In genomic region chr12:95551913-95552516, GRCh38 we compare ENCODE assay signal across 15 cellular contexts. TPM values are rescaled to one million over a fixed set of nuclear protein-coding genes. Genes with fewer than 3 reads are reported as not detected.
A peak's percentile ranks its signal among the peaks of the same experiment; 100 is the strongest.
DNase-seq lines count a peak whose midpoint lies in the region; ATAC-seq, FAIRE-seq and TF ChIP-seq lines count a peak whose summit lies in the region.
"Had no signal": no experiment of that assay in that cellular context is flagged by ENCODE, and none has a peak within 500 bp of the region (broad histone marks: within the 10 kb centered on the region; RNA-seq: fewer than 3 reads in every experiment).

No MANE protein-coding gene starts in this region.

- peaks cover 27% of the 10 kb centered on the region for H3K27me3 Mint-ChIP-seq in activated naive CD4-positive, alpha-beta T cell treated with anti-CD3 and anti-CD28 coated beads, Interleukin-2, amount 10 ng/mL, durations not matched to agents 7 days and 5 days

- H3K27ac ChIP-seq in endothelial cell of umbilical vein (ENCODE audit: insufficient read depth, low read depth, low read length), result no peak overlapping the region
- no peak overlapping the region for H3K27ac ChIP-seq in lower lobe of right lung
- H3K27ac ChIP-seq in left lung, result no peak overlapping the region
- H3K27ac ChIP-seq: SJSA1, vagina had no signal

- no peak overlapping the region for H3K4me2 ChIP-seq in endothelial cell of umbilical vein (ENCODE audit: insufficient read depth, low read length)

- H3K36me3 ChIP-seq in endothelial cell of umbilical vein (ENCODE audit: control insufficient read depth in 2 of 2, extremely low read depth in 1 of 2, insufficient read depth in 2 of 2, low read length in 2 of 2) (no peaks in the 10 kb centered on the region), lower lobe of right lung (no peaks in the 10 kb centered on the region), left lung (no peaks in the 10 kb centered on the region)
- H3K36me3 ChIP-seq: vagina had no signal

- peak overlapping the region; percentile 84 for H3K27ac Mint-ChIP-seq in activated naive CD4-positive, alpha-beta T cell treated with anti-CD3 and anti-CD28 coated beads, Interleukin-2, amount 10 ng/mL, durations not matched to agents 7 days and 5 days
- H3K27ac Mint-ChIP-seq: dendritic cell treated with granulocyte-macrophage colony-stimulating factor and Interleukin-4, amounts not matched to agents 40 ng/mL and 50 ng/mL, for 4 days had no signal

- H3K4me1 ChIP-seq in endothelial cell of umbilical vein (ENCODE audit: control insufficient read depth, extremely low read depth, insufficient read depth, low read length) (peaks cover 11% of the 10 kb centered on the region), lower lobe of right lung (peaks cover 10% of the 10 kb centered on the region), left lung (peaks cover 0 to 9% of the 10 kb centered on the region in 2 donors)
- H3K4me1 ChIP-seq: vagina had no signal

- TF ChIP-seq POLR2A in endothelial cell of umbilical vein (IDR thresholded peaks at IDR 0.05; ENCODE audit: low read depth, low read length), result no peak

- H3K9me1 ChIP-seq in endothelial cell of umbilical vein (replicated peaks; ENCODE audit: control insufficient read depth, extremely low read depth, insufficient read depth, low read length), result no peaks in the 10 kb centered on the region

- POLR2A ChIA-PET in endothelial cell of umbilical vein (lab: Charles Lee), result no interaction called here

- H3K79me2 ChIP-seq in endothelial cell of umbilical vein (ENCODE audit: control insufficient read depth, insufficient read depth, low read length), result no peaks in the 10 kb centered on the region

- H4K20me1 ChIP-seq in endothelial cell of umbilical vein (replicated peaks; ENCODE audit: control insufficient read depth, extremely low read depth, insufficient read depth, low read length), result no peaks in the 10 kb centered on the region

- no peak overlapping the region for H3K9ac ChIP-seq in endothelial cell of umbilical vein (replicated peaks; ENCODE audit: extremely low read depth, insufficient read depth, low read length)

- H3K4me3 Mint-ChIP-seq in activated naive CD4-positive, alpha-beta T cell treated with anti-CD3 and anti-CD28 coated beads, Interleukin-2, amount 10 ng/mL, durations not matched to agents 7 days and 5 days, result peak overlapping the region; percentile 66
- H3K4me3 Mint-ChIP-seq: dendritic cell treated with granulocyte-macrophage colony-stimulating factor and Interleukin-4, amounts not matched to agents 40 ng/mL and 50 ng/mL, for 4 days had no signal

- no peak overlapping the region for H3K4me3 ChIP-seq in endothelial cell of umbilical vein (replicated peaks in 1 of 3; ENCODE audit: insufficient read depth in 1 of 3, low read depth in 1 of 3, low read length in 3 of 3)
- no peak overlapping the region for H3K4me3 ChIP-seq in lower lobe of right lung
- H3K4me3 ChIP-seq in left lung, result no peak overlapping the region
- H3K4me3 ChIP-seq: SJSA1, vagina had no signal

- no peak overlapping the region for H2AFZ ChIP-seq in endothelial cell of umbilical vein (ENCODE audit: low read depth, low read length)

- no peak for DNase-seq in activated naive CD4-positive, alpha-beta T cell treated with anti-CD3 and anti-CD28 coated beads, Interleukin-2, amount 10 ng/mL, durations not matched to agents 7 days and 5 days
- no peak for DNase-seq in activated naive CD4-positive, alpha-beta T cell treated with anti-CD3 and anti-CD28 coated beads, Interleukin-2, amount 50 U/mL, for 16 hours
- DNase-seq in OCI-M1 (lab: John Stamatoyannopoulos, UW) (peak; percentile 42), endothelial cell of umbilical vein (ENCODE audit: low read depth, low spot score) (no peak), lower lobe of right lung (no peak), left lung (no peak), NCI-H1417 (lab: John Stamatoyannopoulos, UW) (no peak)
- DNase-seq: activated CD4-positive, alpha-beta T cell treated with anti-CD3 and anti-CD28 coated beads, Interleukin-2, amount 50 U/mL, for 4 hours; activated gamma-delta T cell treated with Interleukin-2 at 50 U/mL for 16 hours; NCI-H1694 had no signal

- peaks cover 4% of the 10 kb centered on the region for H3K9me3 Mint-ChIP-seq in activated naive CD4-positive, alpha-beta T cell treated with anti-CD3 and anti-CD28 coated beads, Interleukin-2, amount 10 ng/mL, durations not matched to agents 7 days and 5 days
- H3K9me3 Mint-ChIP-seq: dendritic cell treated with granulocyte-macrophage colony-stimulating factor and Interleukin-4, amounts not matched to agents 40 ng/mL and 50 ng/mL, for 4 days had no signal

- FAIRE-seq in endothelial cell of umbilical vein (lab: Jason Lieb, UNC), result no peak

- H3K9me3 ChIP-seq in endothelial cell of umbilical vein (replicated peaks; ENCODE audit: control insufficient read depth, insufficient read depth, low read length), result peaks cover 2% of the 10 kb centered on the region
- peaks cover 7% of the 10 kb centered on the region for H3K9me3 ChIP-seq in lower lobe of right lung
- peaks cover 0 to 8% of the 10 kb centered on the region in 2 donors for H3K9me3 ChIP-seq in left lung
- H3K9me3 ChIP-seq: vagina had no signal

- peaks cover 9 to 14% of the 10 kb centered on the region in 2 experiments for H3K27me3 ChIP-seq in endothelial cell of umbilical vein (ENCODE audit: control insufficient read depth in 2 of 2, insufficient read depth in 2 of 2, low read length in 2 of 2)
- peaks cover 9% of the 10 kb centered on the region for H3K27me3 ChIP-seq in lower lobe of right lung (ENCODE audit: low read depth)
- H3K27me3 ChIP-seq in left lung, result peaks cover 13 to 43% of the 10 kb centered on the region in 2 donors
- H3K27me3 ChIP-seq: SJSA1, vagina had no signal

- TF ChIP-seq CTCF in endothelial cell of umbilical vein (IDR thresholded peaks at IDR 0.05; ENCODE audit: extremely low read depth in 1 of 2, insufficient read depth in 1 of 2, low read depth in 1 of 2, low read length in 2 of 2), result no peak
- no peak for TF ChIP-seq CTCF in lower lobe of right lung (IDR thresholded peaks at IDR 0.05)
- no peak for TF ChIP-seq CTCF in left lung (IDR thresholded peaks at IDR 0.05)

- dilution Hi-C loops in endothelial cell of umbilical vein (cut with MboI; ENCODE audit: extremely low pct_ligation_motif_present, low sequenced_read_pairs), result no loop called here

- BruUV-seq in endothelial cell of umbilical vein (replicated peaks; lab: Mats Ljungman, UMichigan), result no TSS peak

- CTCF ChIA-PET in activated naive CD4-positive, alpha-beta T cell treated with anti-CD3 and anti-CD28 coated beads, Interleukin-2, amount 10 ng/mL, durations not matched to agents 7 days and 5 days (lab: Charles Lee), result no interaction called here
- CTCF ChIA-PET in endothelial cell of umbilical vein (lab: Charles Lee), result no interaction called here

- intact Hi-C loops in endothelial cell of umbilical vein (cut with micrococcal nuclease) (no loop called here), lower lobe of right lung (cut with DNase I) (no loop called here), left lung (cut with DNase I) (no loop called here)

- no peak for ATAC-seq in lower lobe of right lung
- no peak for ATAC-seq in HG03439 (IDR thresholded peaks at IDR 0.05; ENCODE audit: unreplicated experiment)
- no peak for ATAC-seq in left lung

- H3K36me3 Mint-ChIP-seq in activated naive CD4-positive, alpha-beta T cell treated with anti-CD3 and anti-CD28 coated beads, Interleukin-2, amount 10 ng/mL, durations not matched to agents 7 days and 5 days, result peaks cover 3% of the 10 kb centered on the region

- H3K4me1 Mint-ChIP-seq in activated naive CD4-positive, alpha-beta T cell treated with anti-CD3 and anti-CD28 coated beads, Interleukin-2, amount 10 ng/mL, durations not matched to agents 7 days and 5 days, result peaks cover 61% of the 10 kb centered on the region

TF ChIP-seq in endothelial cell of umbilical vein, 7 proteins besides CTCF, POLR2A, EP300 and RAD21:
- TF ChIP-seq MAX (IDR thresholded peaks at IDR 0.05; ENCODE audit: insufficient read depth, insufficient read length) (no peak), EZH2 (IDR thresholded peaks at IDR 0.05; ENCODE audit: borderline replicate concordance, low read depth, low read length, severe bottlenecking) (peak; percentile 16), MYC (IDR thresholded peaks at IDR 0.05; ENCODE audit: low read depth, low read length) (no peak)

RNA-seq across cellular contexts. Expression of gene USP44, which starts 0.7 kb away (rescaled TPM):
- 1.5 and 3.1 TPM in 2 replicates for total RNA-seq in endothelial cell of umbilical vein
- 0.91 and 1.2 TPM in 2 replicates for polyA plus RNA-seq in endothelial cell of umbilical vein
- polyA plus RNA-seq in endothelial cell of umbilical vein (2011; cell fraction: cytosol; rRNA removed), result 0.82 and 0.92 TPM in 2 replicates
- 1.8 and 3.0 TPM in 2 replicates for polyA plus RNA-seq in endothelial cell of umbilical vein (2011; cell fraction: nucleus; rRNA removed)
- polyA plus RNA-seq in endothelial cell of umbilical vein (2012), result 1.1 and 1.8 TPM in 2 replicates
- polyA minus RNA-seq in endothelial cell of umbilical vein, result 1.7 and 2.5 TPM in 2 replicates
- not detected for polyA minus RNA-seq in endothelial cell of umbilical vein (2011; cell fraction: cytosol; rRNA and poly(A)+ RNA removed)
- 1.4 and 1.6 TPM in 2 replicates for polyA minus RNA-seq in endothelial cell of umbilical vein (2011; cell fraction: nucleus; rRNA and poly(A)+ RNA removed)
- total RNA-seq in lower lobe of right lung, result 17.8 TPM
- 10 to 100 TPM; 11.3 to 13.4 TPM for total RNA-seq in left lung
- total RNA-seq: NCI-H460 had no signal
